8 cellular contexts compared by ENCODE assay signal in genomic region chr20:36305602-36306556, GRCh38. TPM values are rescaled to one million over a fixed set of nuclear protein-coding genes. Genes with fewer than 3 reads are reported as not detected.
DNase-seq lines count a peak whose midpoint lies in the region; ATAC-seq and TF ChIP-seq lines count a peak whose summit lies in the region.

TSS of gene DLGAP4 (plus strand) at chr20:36306339. CDS start at chr20:36431718, 125,379 bp downstream.

- H3K27ac Mint-ChIP-seq in activated CD4-positive, alpha-beta memory T cell treated with anti-CD3 and anti-CD28 coated beads for 36 hours: no peak within 1 kb of the TSS

- peaks cover 3% of the 10 kb centered on the region for H3K4me1 Mint-ChIP-seq in activated CD4-positive, alpha-beta memory T cell treated with anti-CD3 and anti-CD28 coated beads for 36 hours (ENCODE audit: low read depth)

- TF ChIP-seq POLR2A in HCT116 (IDR thresholded peaks at IDR 0.05; ENCODE audit: borderline replicate concordance, extremely low read depth, insufficient read depth, insufficient read length): no peak

- no peaks in the 10 kb centered on the region for H3K9me3 Mint-ChIP-seq in activated CD4-positive, alpha-beta memory T cell treated with anti-CD3 and anti-CD28 coated beads for 36 hours

- H2AFZ ChIP-seq in HCT116 (ENCODE audit: low read depth, low read length, poor library complexity, severe bottlenecking): no peak within 1 kb of the TSS

- H3K9me2 ChIP-seq in HCT116 (ENCODE audit: insufficient read depth): no peaks in the 10 kb centered on the region

- DNase-seq in HCT116 (ENCODE audit: low read depth, low spot score) (no peak), left cardiac atrium (no peak), putamen (ENCODE audit: low spot score) (peak; percentile 62), NCI-H1930 (lab: John Stamatoyannopoulos, UW) (no peak)
- DNase-seq in activated CD4-positive, alpha-beta memory T cell treated with anti-CD3 and anti-CD28 coated beads for 36 hours: peak; percentile 21
- no peak for DNase-seq in stimulated activated naive CD4-positive, alpha-beta T cell (lab: John Stamatoyannopoulos, UW)

- H4K20me1 ChIP-seq in HCT116 (ENCODE audit: insufficient read depth): no peaks in the 10 kb centered on the region

- RAD21 ChIA-PET in HCT116 (lab: Charles Lee; ENCODE audit: low non-redundant PET in 1 of 2, low total read pairs in 2 of 2, uncharacterized antibody in 2 of 2, unreplicated experiment in 2 of 2): no interaction called here

- no peaks in the 10 kb centered on the region for H3K36me3 Mint-ChIP-seq in activated CD4-positive, alpha-beta memory T cell treated with anti-CD3 and anti-CD28 coated beads for 36 hours

- H3K27me3 ChIP-seq in HCT116 (ENCODE audit: insufficient read depth, low read length): peaks cover 29% of the 10 kb centered on the region

- peaks cover 50% of the 10 kb centered on the region for H3K27me3 Mint-ChIP-seq in activated CD4-positive, alpha-beta memory T cell treated with anti-CD3 and anti-CD28 coated beads for 36 hours

- H3K4me1 ChIP-seq in HCT116 (ENCODE audit: control insufficient read depth in 1 of 2, insufficient read depth in 2 of 2, low read length in 2 of 2): no peaks in the 10 kb centered on the region

- TF ChIP-seq RAD21 in HCT116 (IDR thresholded peaks at IDR 0.05; ENCODE audit: low read depth): no peak

- H3K79me2 ChIP-seq in HCT116 (ENCODE audit: insufficient read depth, low read length): no peaks in the 10 kb centered on the region

- BruUV-seq in HCT116 (replicated peaks; lab: Mats Ljungman, UMichigan): no TSS peak

- CTCF ChIA-PET in HCT116 (lab: Charles Lee): no interaction called here
- CTCF ChIA-PET in activated CD4-positive, alpha-beta memory T cell treated with anti-CD3 and anti-CD28 coated beads for 36 hours (lab: Charles Lee): interaction anchor here (0.6 kb wide), 1 partner anchor 42 kb away, joined by 5 read pairs; no protein-coding TSS in a partner anchor

- ATAC-seq in HCT116 (no peak), left cardiac atrium (peak in 1 of 2 donors; percentile 28), HG03457 (IDR thresholded peaks at IDR 0.05; ENCODE audit: unreplicated experiment) (no peak), GM21447 (IDR thresholded peaks at IDR 0.05; ENCODE audit: unreplicated experiment) (no peak)

- H3K27ac ChIP-seq in HCT116 (ENCODE audit: low read depth, low read length): no peak within 1 kb of the TSS

- TF ChIP-seq CTCF in HCT116 (IDR thresholded peaks at IDR 0.05 in 2 of 3, conservative IDR thresholded peaks at IDR 0.05 in 1 of 3; ENCODE audit: borderline replicate concordance in 1 of 3, insufficient read depth in 1 of 3, low read depth in 2 of 3, low read length in 2 of 3): no peak

- no peak within 1 kb of the TSS for H3K4me3 ChIP-seq in HCT116 (replicated peaks in 1 of 2; ENCODE audit: low read depth in 1 of 2, low read length in 2 of 2)

- H3K9me3 ChIP-seq in HCT116 (ENCODE audit: control insufficient read depth in 1 of 2, insufficient read depth in 1 of 2, low read depth in 1 of 2, low read length in 2 of 2): no peaks in the 10 kb centered on the region

- no peak within 1 kb of the TSS for H3K4me2 ChIP-seq in HCT116 (ENCODE audit: low read length)

- no peaks in the 10 kb centered on the region for H3K36me3 ChIP-seq in HCT116 (ENCODE audit: control insufficient read depth in 1 of 2, insufficient read depth in 2 of 2, low read length in 2 of 2)

- H3K9ac ChIP-seq in HCT116 (ENCODE audit: low read length): no peak within 1 kb of the TSS

- peak within 1 kb of the TSS; percentile 24 for H3K4me3 Mint-ChIP-seq in activated CD4-positive, alpha-beta memory T cell treated with anti-CD3 and anti-CD28 coated beads for 36 hours

- intact Hi-C loops in HCT116 (cut with micrococcal nuclease): no loop called here
- intact Hi-C loops in activated CD4-positive, alpha-beta memory T cell treated with anti-CD3 and anti-CD28 coated beads for 36 hours (cut with micrococcal nuclease): no loop called here
- intact Hi-C loops in left cardiac atrium (cut with DNase I): no loop called here

- POLR2A ChIA-PET in HCT116 (lab: Charles Lee): no interaction called here
- POLR2A ChIA-PET in activated CD4-positive, alpha-beta memory T cell treated with anti-CD3 and anti-CD28 coated beads for 36 hours (lab: Charles Lee): no interaction called here

TF ChIP-seq in HCT116, 20 proteins besides CTCF, POLR2A, EP300 and RAD21:
- no peak for TF ChIP-seq EGR1 (IDR thresholded peaks at IDR 0.05; ENCODE audit: low read depth)
- no peak for TF ChIP-seq ELF1 (IDR thresholded peaks at IDR 0.05; ENCODE audit: borderline replicate concordance, low read depth)
- no peak for TF ChIP-seq REST (IDR thresholded peaks at IDR 0.05; ENCODE audit: low read depth)
- TF ChIP-seq SIN3A (IDR thresholded peaks at IDR 0.05; ENCODE audit: low read depth): no peak
- no peak for TF ChIP-seq EZH2phosphoT487 (IDR thresholded peaks at IDR 0.05; ENCODE audit: borderline replicate concordance)
- no peak for TF ChIP-seq MAX (IDR thresholded peaks at IDR 0.05)
- TF ChIP-seq YY1 (IDR thresholded peaks at IDR 0.05; ENCODE audit: extremely low read depth, insufficient replicate concordance, low read depth, low read length): no peak
- TF ChIP-seq ZNF274 (IDR thresholded peaks at IDR 0.05; ENCODE audit: low read depth, low read length): no peak
- no peak for TF ChIP-seq ZBTB33 (IDR thresholded peaks at IDR 0.05; ENCODE audit: extremely low read depth, insufficient replicate concordance, low read length)
- TF ChIP-seq FOSL1 (IDR thresholded peaks at IDR 0.05; ENCODE audit: low read depth): no peak
- no peak for TF ChIP-seq EZH2 (IDR thresholded peaks at IDR 0.05)
- no peak for TF ChIP-seq JUND (IDR thresholded peaks at IDR 0.05)
- no peak for TF ChIP-seq TCF7L2 (IDR thresholded peaks at IDR 0.05; ENCODE audit: borderline replicate concordance, extremely low read depth, insufficient read depth, insufficient read length)

RNA-seq across cellular contexts. Expression of gene DLGAP4, which starts in this region (rescaled TPM):
- total RNA-seq in HCT116 (2021; ENCODE audit: unreplicated experiment) (40.3 TPM), left cardiac atrium (10 to 100 TPM; 45.8 to 64.3 TPM)
- polyA plus RNA-seq in HCT116 (2012): 36.7 and 40.4 TPM in 2 replicates
- total RNA-seq in activated CD4-positive, alpha-beta memory T cell treated with anti-CD3 and anti-CD28 coated beads for 36 hours: 10 to 100 TPM; 18.5 to 18.8 TPM

Comparison
In these comparisons a context has a peak if more than half of its experiments do, and no peak if none do; other contexts are left out.
1. DNase-seq: peak in activated CD4-positive, alpha-beta memory T cell treated with anti-CD3 and anti-CD28 coated beads for 36 hours (single experiment) and putamen (single experiment); none in HCT116 (single experiment), left cardiac atrium (single experiment), stimulated activated naive CD4-positive, alpha-beta T cell (0 of 6) and NCI-H1930 (0 of 2).